17 cellular contexts compared by ENCODE assay signal in genomic region chr12:53107122-53107521, GRCh38. TPM values are rescaled to one million over a fixed set of nuclear protein-coding genes. Genes with fewer than 3 reads are reported as not detected.
"Had no signal": no experiment of that assay in that cellular context is flagged by ENCODE, and none has a peak within 500 bp of the region (broad histone marks: within the 10 kb centered on the region; RNA-seq: fewer than 3 reads in every experiment).

No MANE protein-coding gene starts in this region.

- H3K36me3 Mint-ChIP-seq: activated naive CD4-positive, alpha-beta T cell treated with anti-CD3 and anti-CD28 coated beads, Interleukin-2, amount 50 U/mL, for 24 hours; memory B cell; naive thymus-derived CD4-positive, alpha-beta T cell had no signal

- H3K27ac ChIP-seq: neutrophil, pancreas, right lobe of liver, suprapubic skin, upper lobe of left lung had no signal

- DNase-seq: activated CD4-positive, alpha-beta T cell treated with anti-CD3 and anti-CD28 coated beads, Interleukin-2, amount 50 U/mL, for 1 hour; activated gamma-delta T cell; cortex of kidney; naive thymus-derived CD4-positive, alpha-beta T cell; pancreas; right lobe of liver; stimulated activated CD4-positive, alpha-beta T cell treated with anti-CD3 and anti-CD28 coated beads, Interleukin-4, amount 100 ng/mL, for 1 hour; stimulated activated naive CD8-positive, alpha-beta T cell treated with anti-CD3 and anti-CD28 coated beads, Interleukin-15, amount 100 ng/mL, for 72 hours; T-helper 1 cell; upper lobe of left lung had no signal

- H3K36me3 ChIP-seq: breast epithelium, neutrophil, pancreas, right lobe of liver, suprapubic skin, upper lobe of left lung had no signal

- H3K9me3 Mint-ChIP-seq: activated naive CD4-positive, alpha-beta T cell treated with anti-CD3 and anti-CD28 coated beads, Interleukin-2, amount 50 U/mL, for 24 hours; memory B cell; naive thymus-derived CD4-positive, alpha-beta T cell; stimulated activated naive CD8-positive, alpha-beta T cell treated with anti-CD3 and anti-CD28 coated beads, Interleukin-15, amount 100 ng/mL, for 72 hours had no signal

- H3K4me2 ChIP-seq: smooth muscle cell had no signal

- H3K9me3 ChIP-seq: breast epithelium, neutrophil, pancreas, right lobe of liver, suprapubic skin, upper lobe of left lung had no signal

- H3K27ac Mint-ChIP-seq: activated naive CD4-positive, alpha-beta T cell treated with anti-CD3 and anti-CD28 coated beads, Interleukin-2, amount 50 U/mL, for 24 hours; memory B cell; naive thymus-derived CD4-positive, alpha-beta T cell had no signal

- H3K4me1 ChIP-seq: breast epithelium had no signal

- H3K4me3 Mint-ChIP-seq: activated naive CD4-positive, alpha-beta T cell treated with anti-CD3 and anti-CD28 coated beads, Interleukin-2, amount 50 U/mL, for 24 hours; memory B cell; naive thymus-derived CD4-positive, alpha-beta T cell; stimulated activated naive CD8-positive, alpha-beta T cell treated with anti-CD3 and anti-CD28 coated beads, Interleukin-15, amount 100 ng/mL, for 72 hours had no signal

- H3K27me3 Mint-ChIP-seq: activated naive CD4-positive, alpha-beta T cell treated with anti-CD3 and anti-CD28 coated beads, Interleukin-2, amount 50 U/mL, for 24 hours; memory B cell; stimulated activated naive CD8-positive, alpha-beta T cell treated with anti-CD3 and anti-CD28 coated beads, Interleukin-15, amount 100 ng/mL, for 72 hours had no signal

- H3K27me3 ChIP-seq: breast epithelium, neutrophil, pancreas, right lobe of liver, suprapubic skin, upper lobe of left lung had no signal

- H3K4me3 ChIP-seq: breast epithelium, pancreas, right lobe of liver, smooth muscle cell, suprapubic skin, upper lobe of left lung had no signal

RNA-seq across cellular contexts. Expression of gene SOAT2, which starts 3.8 kb away (rescaled TPM):
- total RNA-seq: astrocyte, smooth muscle cell, suprapubic skin had no signal
- polyA plus RNA-seq: smooth muscle cell had no signal
